Comparison of ENCODE assay signal across 14 cellular contexts in genomic region chr13:39385154-39385553, GRCh38.
DNase-seq lines count a peak whose midpoint lies in the region; ATAC-seq and TF ChIP-seq lines count a peak whose summit lies in the region.
"Had no signal": no experiment of that assay in that cellular context is flagged by ENCODE, and none has a peak within 500 bp of the region (broad histone marks: within the 10 kb centered on the region; RNA-seq: fewer than 3 reads in every experiment).

No MANE protein-coding gene starts in this region.

- H3K4me3 Mint-ChIP-seq in neural progenitor cell (peak overlapping the region; percentile 7), mesothelial cell of epicardium (no peak overlapping the region)
- H3K4me3 Mint-ChIP-seq in activated naive CD4-positive, alpha-beta T cell treated with anti-CD3 and anti-CD28 coated beads for 36 hours, result no peak overlapping the region

- H3K27ac Mint-ChIP-seq in neural progenitor cell, result peak overlapping the region; percentile 89
- H3K27ac Mint-ChIP-seq in activated naive CD4-positive, alpha-beta T cell treated with anti-CD3 and anti-CD28 coated beads for 36 hours, result no peak overlapping the region
- H3K27ac Mint-ChIP-seq in mesothelial cell of epicardium, result no peak overlapping the region

- no peaks in the 10 kb centered on the region for H3K79me2 ChIP-seq in neural progenitor cell (ENCODE audit: low read depth)

- H3K4me3 ChIP-seq in A673 (ENCODE audit: low read depth, low read length, poor library complexity, severe bottlenecking) (no peak overlapping the region), Panc1 (ENCODE audit: low read depth in 2 of 2, low read length in 2 of 2) (no peak overlapping the region), neural progenitor cell (no peak overlapping the region)
- H3K4me3 ChIP-seq: PC-9 had no signal

- POLR2A ChIA-PET in A673 (lab: Charles Lee; ENCODE audit: low non-redundant PET), result interaction anchor here (0.5 kb wide), 1 partner anchor 337 kb away, joined by 3 read pairs; no protein-coding TSS in a partner anchor
- POLR2A ChIA-PET in Panc1 (lab: Charles Lee), result no interaction called here

- H3F3A ChIP-seq in neural progenitor cell (ENCODE audit: low read depth), result peaks cover 22% of the 10 kb centered on the region

- H3K9me3 ChIP-seq in A673 (ENCODE audit: low read depth, low read length, poor library complexity, severe bottlenecking) (no peaks in the 10 kb centered on the region), Panc1 (ENCODE audit: control insufficient read depth, insufficient read depth, low read depth, low read length) (no peaks in the 10 kb centered on the region), neural progenitor cell (ENCODE audit: low read depth) (no peaks in the 10 kb centered on the region)

- BruUV-seq in A673 (replicated peaks; lab: Mats Ljungman, UMichigan) (no TSS peak), Panc1 (replicated peaks; lab: Mats Ljungman, UMichigan) (no TSS peak)

- TF ChIP-seq CTCF in A673 (conservative IDR thresholded peaks at IDR 0.05; ENCODE audit: low read depth, low read length) (no peak), Panc1 (IDR thresholded peaks at IDR 0.05) (no peak), neural progenitor cell (IDR thresholded peaks at IDR 0.05) (no peak), mesothelial cell of epicardium (IDR thresholded peaks at IDR 0.05; ENCODE audit: unreplicated experiment) (no peak)

- H3K9ac ChIP-seq in neural progenitor cell, result no peak overlapping the region

- no peak for ATAC-seq in Panc1
- ATAC-seq: SK-N-SH treated with all-trans-retinoic acid at 6 μM for 48 hours had no signal

- DNase-seq in A673 (ENCODE audit: low spot score), result no peak
- DNase-seq in EL, result peak; percentile 47
- DNase-seq in Panc1 (ENCODE audit: low read depth, low spot score), result no peak
- DNase-seq in neural progenitor cell (ENCODE audit: low spot score), result no peak
- DNase-seq in activated naive CD4-positive, alpha-beta T cell treated with anti-CD3 and anti-CD28 coated beads for 36 hours, result no peak
- DNase-seq in mesothelial cell of epicardium (ENCODE audit: low spot score in 2 of 2, unreplicated experiment in 2 of 2), result no peak
- DNase-seq in NCI-H2227 treated with DMSO at 0.1 percent for 48 hours (lab: John Stamatoyannopoulos, UW), result no peak
- DNase-seq in AG08396 (ENCODE audit: low spot score), result no peak
- DNase-seq: DMS153, Karpas-422, NCI-H2171, PC-9 had no signal

- intact Hi-C loops in A673 (cut with micrococcal nuclease; ENCODE audit: unreplicated experiment), result no loop called here
- intact Hi-C loops in Panc1 (cut with micrococcal nuclease; ENCODE audit: unreplicated experiment), result no loop called here
- intact Hi-C loops in activated naive CD4-positive, alpha-beta T cell treated with anti-CD3 and anti-CD28 coated beads for 36 hours (cut with micrococcal nuclease), result no loop called here

- CTCF ChIA-PET in A673 (lab: Charles Lee), result no interaction called here
- CTCF ChIA-PET in Panc1 (lab: Charles Lee), result no interaction called here
- CTCF ChIA-PET in activated naive CD4-positive, alpha-beta T cell treated with anti-CD3 and anti-CD28 coated beads for 36 hours (lab: Charles Lee), result interaction anchor here (1.2 kb wide), 1 partner anchor 231 kb away, joined by 3 read pairs; no protein-coding TSS in a partner anchor

- H3K27me3 Mint-ChIP-seq in neural progenitor cell (ENCODE audit: insufficient read depth, low read depth) (peaks cover 2% of the 10 kb centered on the region), mesothelial cell of epicardium (ENCODE audit: low read depth) (no peaks in the 10 kb centered on the region)
- H3K27me3 Mint-ChIP-seq in activated naive CD4-positive, alpha-beta T cell treated with anti-CD3 and anti-CD28 coated beads for 36 hours (ENCODE audit: low read depth), result no peaks in the 10 kb centered on the region

- H3K36me3 Mint-ChIP-seq in neural progenitor cell, result peaks cover 12% of the 10 kb centered on the region
- no peaks in the 10 kb centered on the region for H3K36me3 Mint-ChIP-seq in activated naive CD4-positive, alpha-beta T cell treated with anti-CD3 and anti-CD28 coated beads for 36 hours (ENCODE audit: low read depth)
- peaks cover 2% of the 10 kb centered on the region for H3K36me3 Mint-ChIP-seq in mesothelial cell of epicardium

- H3K36me3 ChIP-seq in A673 (ENCODE audit: insufficient read depth, low read length, poor library complexity, severe bottlenecking) (peaks cover 5% of the 10 kb centered on the region), Panc1 (ENCODE audit: control insufficient read depth, insufficient read depth, low read length) (no peaks in the 10 kb centered on the region), neural progenitor cell (no peaks in the 10 kb centered on the region)

- in situ Hi-C loops in Panc1 (cut with HindIII; ENCODE audit: low pct_unique_long_range_greater_than_20kb, low sequenced_read_pairs), result no loop called here

- H3K4me2 ChIP-seq in neural progenitor cell, result peak overlapping the region; percentile 61
- H3K4me2 ChIP-seq: PC-9 had no signal

- H3K9me3 Mint-ChIP-seq in neural progenitor cell, result peaks cover 17% of the 10 kb centered on the region
- H3K9me3 Mint-ChIP-seq in activated naive CD4-positive, alpha-beta T cell treated with anti-CD3 and anti-CD28 coated beads for 36 hours, result no peaks in the 10 kb centered on the region
- peaks cover 6% of the 10 kb centered on the region for H3K9me3 Mint-ChIP-seq in mesothelial cell of epicardium

- H3K4me1 Mint-ChIP-seq in neural progenitor cell, result peaks cover 61% of the 10 kb centered on the region
- no peaks in the 10 kb centered on the region for H3K4me1 Mint-ChIP-seq in activated naive CD4-positive, alpha-beta T cell treated with anti-CD3 and anti-CD28 coated beads for 36 hours (ENCODE audit: low read depth)
- peaks cover 17% of the 10 kb centered on the region for H3K4me1 Mint-ChIP-seq in mesothelial cell of epicardium

- peak overlapping the region; percentile 38 for H3K27ac ChIP-seq in A673 (ENCODE audit: low read depth, low read length, poor library complexity, severe bottlenecking)
- peak overlapping the region; percentile 31; the same call in 1 of the 2 replicates for H3K27ac ChIP-seq in Panc1 (ENCODE audit: low read length)
- H3K27ac ChIP-seq in neural progenitor cell, result no peak overlapping the region
- H3K27ac ChIP-seq: C4-2B, PC-9 had no signal

- no peak overlapping the region for H2AFZ ChIP-seq in neural progenitor cell (replicated peaks)
- H2AFZ ChIP-seq: PC-9 had no signal

- H3K4me1 ChIP-seq in A673 (ENCODE audit: insufficient read depth, low read length, poor library complexity, severe bottlenecking), result peaks cover 38% of the 10 kb centered on the region
- no peaks in the 10 kb centered on the region; the same call in 1 of the 2 replicates for H3K4me1 ChIP-seq in Panc1 (ENCODE audit: control insufficient read depth, insufficient read depth, low read length)
- peaks cover 36% of the 10 kb centered on the region for H3K4me1 ChIP-seq in neural progenitor cell

- H4K20me1 ChIP-seq in neural progenitor cell (ENCODE audit: low read depth), result peaks cover 8% of the 10 kb centered on the region

- H3K27me3 ChIP-seq in A673 (replicated peaks; ENCODE audit: insufficient read depth, low read depth, low read length, poor library complexity), result no peaks in the 10 kb centered on the region
- H3K27me3 ChIP-seq in Panc1 (ENCODE audit: control insufficient read depth, insufficient read depth, low read length), result no peaks in the 10 kb centered on the region
- H3K27me3 ChIP-seq in neural progenitor cell, result peaks cover 63% of the 10 kb centered on the region
